In genomic region chr1:6614019-6614952, GRCh38 we compare ENCODE assay signal across 8 cellular contexts. TPM values are rescaled to one million over a fixed set of nuclear protein-coding genes. Genes with fewer than 3 reads are reported as not detected.
DNase-seq lines count a peak whose midpoint lies in the region; ATAC-seq, FAIRE-seq and TF ChIP-seq lines count a peak whose summit lies in the region.

No MANE protein-coding gene starts in this region.

- peaks cover 0 to 19% (median 13%) of the 10 kb centered on the region in 11 experiments; a peak in 10 of 22 replicates for H3K27me3 ChIP-seq in BLaER1 treated with 17β-estradiol and CSF1 and Interleukin-3, amounts not matched to agents 10 nM and 100 nM
- H3K27me3 ChIP-seq in endodermal cell (ENCODE audit: control insufficient read depth, insufficient read depth, low read length, poor library complexity, severe bottlenecking) (no peaks in the 10 kb centered on the region), mononuclear cell (ENCODE audit: insufficient read depth, low read length) (no peaks in the 10 kb centered on the region), suprapubic skin (no peaks in the 10 kb centered on the region)

- no peaks in the 10 kb centered on the region for H3K9me3 ChIP-seq in BLaER1 treated with 17β-estradiol and CSF1 and Interleukin-3, amounts not matched to agents 10 nM and 100 nM (replicated peaks in 1 of 11)
- H3K9me3 ChIP-seq in endodermal cell (ENCODE audit: control insufficient read depth, low read length) (no peaks in the 10 kb centered on the region), mononuclear cell (ENCODE audit: low read depth, low read length) (no peaks in the 10 kb centered on the region), suprapubic skin (no peaks in the 10 kb centered on the region)

- peak overlapping the region; percentile 79 to 96 (median 87) for H3K9ac ChIP-seq in BLaER1 treated with 17β-estradiol and CSF1 and Interleukin-3, amounts not matched to agents 10 nM and 100 nM
- H3K9ac ChIP-seq in endodermal cell (ENCODE audit: extremely low read depth, low read length, poor library complexity, severe bottlenecking), result peak overlapping the region; percentile 51

- CTCF ChIA-PET in activated CD8-positive, alpha-beta T cell treated with anti-CD3 and anti-CD28 coated beads, Interleukin-2, amount 10 ng/mL, durations not matched to agents 7 days and 5 days (lab: Charles Lee), result no interaction called here

- peak overlapping the region; percentile 93 to 99 (median 98) for H3K4me3 ChIP-seq in BLaER1 treated with 17β-estradiol and CSF1 and Interleukin-3, amounts not matched to agents 10 nM and 100 nM
- H3K4me3 ChIP-seq in endodermal cell (ENCODE audit: low read length), result peak overlapping the region; percentile 71
- peak overlapping the region; percentile 68 for H3K4me3 ChIP-seq in mononuclear cell (ENCODE audit: low read length)
- peak overlapping the region; percentile 90 for H3K4me3 ChIP-seq in suprapubic skin

- ATAC-seq in activated CD8-positive, alpha-beta T cell treated with anti-CD3 and anti-CD28 coated beads, Interleukin-2, amount 10 ng/mL, durations not matched to agents 7 days and 5 days, result no peak
- ATAC-seq in HG02571 (IDR thresholded peaks at IDR 0.05; ENCODE audit: unreplicated experiment), result no peak

- WGBS in endodermal cell (ENCODE audit: insufficient coverage in 1 of 2, insufficient read length in 1 of 2), 2 experiments, result 0% methylated on average over 22 to 110 of the region's 121 CpGs
- 0% methylated on average over 1 of the region's 121 CpGs for WGBS in suprapubic skin

- POLR2A ChIA-PET in activated CD8-positive, alpha-beta T cell treated with anti-CD3 and anti-CD28 coated beads, Interleukin-2, amount 10 ng/mL, durations not matched to agents 7 days and 5 days (lab: Charles Lee), result interaction anchor here (0.9 to 1.3 kb wide), 2 partner anchors 11 to 60 kb away, joined by 4 read pairs; partner anchors contain the start of gene NOL9

- peaks cover 16 to 26% (median 20%) of the 10 kb centered on the region in 10 experiments for H3K4me1 ChIP-seq in BLaER1 treated with 17β-estradiol and CSF1 and Interleukin-3, amounts not matched to agents 10 nM and 100 nM
- H3K4me1 ChIP-seq in endodermal cell (ENCODE audit: control insufficient read depth, insufficient read depth, low read length) (no peaks in the 10 kb centered on the region), mononuclear cell (ENCODE audit: insufficient read depth, low read length) (peaks cover 15% of the 10 kb centered on the region), suprapubic skin (peaks cover 42% of the 10 kb centered on the region)

- no peaks in the 10 kb centered on the region for H3K9me3 Mint-ChIP-seq in activated CD8-positive, alpha-beta T cell treated with anti-CD3 and anti-CD28 coated beads, Interleukin-2, amount 10 ng/mL, durations not matched to agents 7 days and 5 days (ENCODE audit: insufficient read depth)
- no peaks in the 10 kb centered on the region for H3K9me3 Mint-ChIP-seq in endodermal cell

- H3K4me1 Mint-ChIP-seq in activated CD8-positive, alpha-beta T cell treated with anti-CD3 and anti-CD28 coated beads, Interleukin-2, amount 10 ng/mL, durations not matched to agents 7 days and 5 days (ENCODE audit: low read depth), result peaks cover 15% of the 10 kb centered on the region
- H3K4me1 Mint-ChIP-seq in endodermal cell, result peaks cover 9% of the 10 kb centered on the region

- peaks cover 23 to 43% (median 42%) of the 10 kb centered on the region in 11 experiments for H4K20me1 ChIP-seq in BLaER1 treated with 17β-estradiol and CSF1 and Interleukin-3, amounts not matched to agents 10 nM and 100 nM

- H3K27ac ChIP-seq in BLaER1 treated with 17β-estradiol and CSF1 and Interleukin-3, amounts not matched to agents 10 nM and 100 nM, result peak overlapping the region; percentile 46 to 84 (median 76); a peak in 20 of 22 replicates
- peak overlapping the region; percentile 44 for H3K27ac ChIP-seq in endodermal cell (ENCODE audit: low read depth, low read length)
- H3K27ac ChIP-seq in suprapubic skin, result peak overlapping the region; percentile 99

- H3K4me3 Mint-ChIP-seq in activated CD8-positive, alpha-beta T cell treated with anti-CD3 and anti-CD28 coated beads, Interleukin-2, amount 10 ng/mL, durations not matched to agents 7 days and 5 days, result peak overlapping the region; percentile 76
- peak overlapping the region; percentile 74 for H3K4me3 Mint-ChIP-seq in endodermal cell

- no peak for TF ChIP-seq POLR2A in suprapubic skin (IDR thresholded peaks at IDR 0.05)

- no peak for TF ChIP-seq EP300 in suprapubic skin (IDR thresholded peaks at IDR 0.05)

- peaks cover 16% of the 10 kb centered on the region for H3K36me3 Mint-ChIP-seq in activated CD8-positive, alpha-beta T cell treated with anti-CD3 and anti-CD28 coated beads, Interleukin-2, amount 10 ng/mL, durations not matched to agents 7 days and 5 days (ENCODE audit: low read depth)
- H3K36me3 Mint-ChIP-seq in endodermal cell (ENCODE audit: low read depth), result peaks cover 20% of the 10 kb centered on the region

- no peak for FAIRE-seq in HTR-8/SVneo (lab: Jason Lieb, UNC)

- H3K4me2 ChIP-seq in BLaER1 treated with 17β-estradiol and CSF1 and Interleukin-3, amounts not matched to agents 10 nM and 100 nM, result peak overlapping the region; percentile 46 to 98 (median 75)

- no peak overlapping the region for H3K27ac Mint-ChIP-seq in activated CD8-positive, alpha-beta T cell treated with anti-CD3 and anti-CD28 coated beads, Interleukin-2, amount 10 ng/mL, durations not matched to agents 7 days and 5 days
- H3K27ac Mint-ChIP-seq in endodermal cell, result no peak overlapping the region

- no peak for TF ChIP-seq CTCF in endodermal cell (conservative IDR thresholded peaks at IDR 0.05)
- no peak for TF ChIP-seq CTCF in suprapubic skin (IDR thresholded peaks at IDR 0.05)

- DNase-seq in HTR-8/SVneo (ENCODE audit: insufficient read length, low spot score), result peak; percentile 62
- DNase-seq in activated CD8-positive, alpha-beta T cell treated with anti-CD3 and anti-CD28 coated beads, Interleukin-2, amount 10 ng/mL, durations not matched to agents 7 days and 5 days, result peak; percentile 55
- peak; percentile 79 for DNase-seq in endodermal cell
- DNase-seq in suprapubic skin (ENCODE audit: low spot score in 2 of 2), result peak in 1 of 2 donors; percentile 89
- no peak for DNase-seq in NCI-H1092 (lab: John Stamatoyannopoulos, UW)

- no peaks in the 10 kb centered on the region for H3K27me3 Mint-ChIP-seq in activated CD8-positive, alpha-beta T cell treated with anti-CD3 and anti-CD28 coated beads, Interleukin-2, amount 10 ng/mL, durations not matched to agents 7 days and 5 days (ENCODE audit: low read depth)
- peaks cover 5% of the 10 kb centered on the region for H3K27me3 Mint-ChIP-seq in endodermal cell (ENCODE audit: insufficient read depth)

- H3K36me3 ChIP-seq in BLaER1 treated with 17β-estradiol and CSF1 and Interleukin-3, amounts not matched to agents 10 nM and 100 nM, result peaks cover 23 to 29% (median 27%) of the 10 kb centered on the region in 11 experiments
- H3K36me3 ChIP-seq in endodermal cell (ENCODE audit: control insufficient read depth, insufficient read depth, low read length) (peaks cover 26% of the 10 kb centered on the region), suprapubic skin (peaks cover 12% of the 10 kb centered on the region)

RNA-seq across cellular contexts. Expression of gene PHF13, which starts 0.8 kb away (rescaled TPM):
- 10 to 100 TPM; 11.8 to 12.6 TPM for total RNA-seq in activated CD8-positive, alpha-beta T cell treated with anti-CD3 and anti-CD28 coated beads, Interleukin-2, amount 10 ng/mL, durations not matched to agents 7 days and 5 days
- total RNA-seq in endodermal cell (10 to 100 TPM; 36.9 to 47.8 TPM), mononuclear cell (4.7 TPM), suprapubic skin (10 to 100 TPM; 12.6 to 21.7 (median 17.0) TPM)
- polyA plus RNA-seq in endodermal cell (2013, experiment 1 of 2), result 27.3 TPM
- 25.9 TPM for polyA plus RNA-seq in endodermal cell (2013, experiment 2 of 2)

RNA-seq across cellular contexts. Expression of gene THAP3, which starts 10.4 kb away (rescaled TPM):
- 10 to 100 TPM; 19.1 to 20.8 TPM for total RNA-seq in activated CD8-positive, alpha-beta T cell treated with anti-CD3 and anti-CD28 coated beads, Interleukin-2, amount 10 ng/mL, durations not matched to agents 7 days and 5 days
- total RNA-seq in endodermal cell (10 to 100 TPM; 13.0 to 22.4 TPM), mononuclear cell (7.6 TPM), suprapubic skin (10 to 100 TPM; 13.2 to 31.8 (median 24.8) TPM)
- 26.7 TPM for polyA plus RNA-seq in endodermal cell (2013, experiment 1 of 2)
- polyA plus RNA-seq in endodermal cell (2013, experiment 2 of 2), result 23.5 TPM

RNA-seq across cellular contexts. Expression of gene KLHL21, which starts 11.6 kb away (rescaled TPM):
- total RNA-seq in activated CD8-positive, alpha-beta T cell treated with anti-CD3 and anti-CD28 coated beads, Interleukin-2, amount 10 ng/mL, durations not matched to agents 7 days and 5 days, result 10 to 100 TPM; 22.8 to 23.0 TPM
- total RNA-seq in endodermal cell (10 to 100 TPM; 10.9 to 13.2 TPM), mononuclear cell (57.4 TPM), suprapubic skin (100 to 1,000 TPM; 105 to 125 (median 118) TPM)
- 8.8 TPM for polyA plus RNA-seq in endodermal cell (2013, experiment 1 of 2)
- polyA plus RNA-seq in endodermal cell (2013, experiment 2 of 2), result 7.9 TPM

RNA-seq across cellular contexts. Expression of gene ZBTB48, which starts 34.5 kb away (rescaled TPM):
- 10 to 100 TPM; 36.5 to 41.7 TPM for total RNA-seq in activated CD8-positive, alpha-beta T cell treated with anti-CD3 and anti-CD28 coated beads, Interleukin-2, amount 10 ng/mL, durations not matched to agents 7 days and 5 days
- total RNA-seq in endodermal cell (10 to 100 TPM; 28.2 to 31.0 TPM), mononuclear cell (13.1 TPM), suprapubic skin (10 to 100 TPM; 17.8 to 26.7 (median 21.6) TPM)
- 22.8 TPM for polyA plus RNA-seq in endodermal cell (2013, experiment 1 of 2)
- 22.7 TPM for polyA plus RNA-seq in endodermal cell (2013, experiment 2 of 2)

RNA-seq across cellular contexts. Expression of gene TAS1R1, which starts 59.2 kb away (rescaled TPM):
- not detected for total RNA-seq in activated CD8-positive, alpha-beta T cell treated with anti-CD3 and anti-CD28 coated beads, Interleukin-2, amount 10 ng/mL, durations not matched to agents 7 days and 5 days
- under 1 TPM; 0.31 to 0.51 TPM for total RNA-seq in endodermal cell
- not detected for polyA plus RNA-seq in endodermal cell (2013, experiment 1 of 2)
- polyA plus RNA-seq in endodermal cell (2013, experiment 2 of 2), result not detected
- total RNA-seq in mononuclear cell, result 0.10 TPM
- total RNA-seq in suprapubic skin, result under 1 TPM in 2 of 4 donors, not detected in 2; 0.40 to 0.45 TPM

Comparison
In these comparisons a context has a peak if more than half of its experiments do, and no peak if none do; other contexts are left out.
1. H3K27ac ChIP-seq: peak in every context shown above with its lines; median percentile 99 in suprapubic skin; 76 in BLaER1 treated with 17β-estradiol and CSF1 and Interleukin-3, amounts not matched to agents 10 nM and 100 nM; 44 in endodermal cell.